Comparison of ENCODE assay signal across 8 cellular contexts in genomic region chr7:26152782-26153245, GRCh38. TPM values are rescaled to one million over a fixed set of nuclear protein-coding genes. Genes with fewer than 3 reads are reported as not detected.
DNase-seq lines count a peak whose midpoint lies in the region; ATAC-seq and TF ChIP-seq lines count a peak whose summit lies in the region.
"Not testable (repeated sequence)": the region's sequence is repeated elsewhere in the genome, so short reads cannot be mapped to it uniquely, and the experiment has no call there.

No MANE protein-coding gene starts in this region.

- H3K36me3 Mint-ChIP-seq in activated CD4-positive, alpha-beta memory T cell treated with anti-CD3 and anti-CD28 coated beads for 36 hours = peaks cover 12% of the 10 kb centered on the region
- not testable (repeated sequence) for H3K36me3 Mint-ChIP-seq in central memory CD8-positive, alpha-beta T cell (ENCODE audit: insufficient read depth)

- not testable (repeated sequence) for H3K9me3 Mint-ChIP-seq in activated CD4-positive, alpha-beta memory T cell treated with anti-CD3 and anti-CD28 coated beads for 36 hours; central memory CD8-positive, alpha-beta T cell

- H3K36me3 ChIP-seq in MG63; psoas muscle (ENCODE audit: insufficient read depth in 1 of 2, low read depth in 1 of 2); aorta (ENCODE audit: control insufficient read depth in 1 of 2, insufficient read depth in 2 of 2, low read length in 1 of 2): not testable (repeated sequence)

- peaks cover 58% of the 10 kb centered on the region for H3K4me1 Mint-ChIP-seq in activated CD4-positive, alpha-beta memory T cell treated with anti-CD3 and anti-CD28 coated beads for 36 hours (ENCODE audit: low read depth)
- peaks cover 54% of the 10 kb centered on the region for H3K4me1 Mint-ChIP-seq in central memory CD8-positive, alpha-beta T cell

- not testable (repeated sequence) for H3K27me3 Mint-ChIP-seq in activated CD4-positive, alpha-beta memory T cell treated with anti-CD3 and anti-CD28 coated beads for 36 hours; central memory CD8-positive, alpha-beta T cell

- peak overlapping the region; percentile 98 for H3K4me3 Mint-ChIP-seq in activated CD4-positive, alpha-beta memory T cell treated with anti-CD3 and anti-CD28 coated beads for 36 hours
- peak overlapping the region; percentile 82 for H3K4me3 Mint-ChIP-seq in central memory CD8-positive, alpha-beta T cell

- WGBS in psoas muscle, 3 donors = 4 to 7% (median 5%) methylated on average over 30 to 49 of the region's 54 CpGs
- WGBS in aorta, 2 donors = 5 to 9% methylated on average over 26 to 54 of the region's 54 CpGs

- H3K4me3 ChIP-seq in MG63 (peak overlapping the region; percentile 45), psoas muscle (peak overlapping the region; percentile 66), aorta (ENCODE audit: low read length in 2 of 2) (peak overlapping the region in 1 of 2 donors; percentile 18)

- intact Hi-C loops in activated CD4-positive, alpha-beta memory T cell treated with anti-CD3 and anti-CD28 coated beads for 36 hours (cut with micrococcal nuclease) = loop anchor here (1.0 to 5.0 kb wide), 7 partner anchors 14 to 709 kb away; partner anchors contain the start of genes HNRNPA2B1 and SKAP2
- intact Hi-C loops in psoas muscle (cut with DNase I); aorta (cut with DNase I): not testable (repeated sequence)

- not testable (repeated sequence) for H3K27ac ChIP-seq in psoas muscle; aorta (ENCODE audit: low read depth in 1 of 2, low read length in 2 of 2)

- DNase-seq in MG63; central memory CD8-positive, alpha-beta T cell (ENCODE audit: low spot score in 2 of 2); psoas muscle; aorta: not testable (repeated sequence)
- DNase-seq in activated CD4-positive, alpha-beta memory T cell treated with anti-CD3 and anti-CD28 coated beads for 36 hours = peak; percentile 58
- peak; percentile 56 for DNase-seq in islet precursor cell

- POLR2A ChIA-PET in activated CD4-positive, alpha-beta memory T cell treated with anti-CD3 and anti-CD28 coated beads for 36 hours (lab: Charles Lee) = interaction anchor here (0.7 to 8.6 kb wide), 11 partner anchors 8 to 60 kb away, joined by 3 to 69 read pairs (median 6); partner anchors contain the start of genes CBX3 and HNRNPA2B1

- H3K27me3 ChIP-seq in MG63; aorta (ENCODE audit: control insufficient read depth in 1 of 2, insufficient read depth in 2 of 2, low read length in 1 of 2): not testable (repeated sequence)
- peaks cover 0 to 50% (median 17%) of the 10 kb centered on the region in 3 donors for H3K27me3 ChIP-seq in psoas muscle (ENCODE audit: insufficient read depth in 3 of 3, low read length in 2 of 3)

- TF ChIP-seq CTCF in psoas muscle (IDR thresholded peaks at IDR 0.05) = not testable (repeated sequence)

- peak overlapping the region; percentile 92 for H3K27ac Mint-ChIP-seq in activated CD4-positive, alpha-beta memory T cell treated with anti-CD3 and anti-CD28 coated beads for 36 hours
- H3K27ac Mint-ChIP-seq in central memory CD8-positive, alpha-beta T cell (ENCODE audit: low read depth) = peak overlapping the region; percentile 86

- CTCF ChIA-PET in activated CD4-positive, alpha-beta memory T cell treated with anti-CD3 and anti-CD28 coated beads for 36 hours (lab: Charles Lee) = interaction anchor here (0.7 to 2.6 kb wide), 9 partner anchors 15 to 260 kb away, joined by 3 to 17 read pairs (median 9); no protein-coding TSS in a partner anchor

- not testable (repeated sequence) for H3K4me1 ChIP-seq in psoas muscle; aorta (ENCODE audit: control insufficient read depth in 1 of 2, insufficient read depth in 2 of 2, low read length in 2 of 2)

- peak; percentile 15 for ATAC-seq in GM18517 (IDR thresholded peaks at IDR 0.05; ENCODE audit: unreplicated experiment)
- ATAC-seq in HG02571 (IDR thresholded peaks at IDR 0.05; ENCODE audit: unreplicated experiment) = peak; percentile 14
- ATAC-seq in central memory CD8-positive, alpha-beta T cell (replicated peaks; ENCODE audit: extremely low read depth, poor library complexity, severe bottlenecking) = peak; percentile 22
- ATAC-seq in psoas muscle = peak in 2 of 4 donors; percentile 22 to 24
- peak; percentile 23 for ATAC-seq in aorta (ENCODE audit: low FRiP score)

- H3K9me3 ChIP-seq in MG63; psoas muscle; aorta (ENCODE audit: control insufficient read depth, low read length): not testable (repeated sequence)

RNA-seq across cellular contexts. Expression of gene NFE2L3, which starts 0.8 kb away (rescaled TPM):
- total RNA-seq in MG63 (2014; rRNA removed; shearing (Covaris generic); ENCODE audit: low replicate concordance) = 15.2 and 19.2 TPM in 2 replicates
- 10 to 100 TPM; 27.3 to 30.3 TPM for total RNA-seq in activated CD4-positive, alpha-beta memory T cell treated with anti-CD3 and anti-CD28 coated beads for 36 hours
- 1 to 10 TPM in 1 of 4 donors, under 1 TPM in 3; 0.44 to 1.1 (median 0.78) TPM for total RNA-seq in psoas muscle
- polyA plus RNA-seq in psoas muscle = 1 to 10 TPM in 1 of 3 donors, under 1 TPM in 2; 0.70 to 1.1 (median 0.72) TPM
- 1 to 10 TPM; 1.8 to 3.1 TPM for total RNA-seq in aorta
- polyA plus RNA-seq in aorta = 1 to 10 TPM in 1 of 2 donors, under 1 TPM in 1; 0.38 to 1.1 TPM

RNA-seq across cellular contexts. Expression of gene HNRNPA2B1, which starts 47.7 kb away (rescaled TPM):
- 151 and 216 TPM in 2 replicates for total RNA-seq in MG63 (2014; rRNA removed; shearing (Covaris generic); ENCODE audit: low replicate concordance)
- 100 to 1,000 TPM; 906 to 929 TPM for total RNA-seq in activated CD4-positive, alpha-beta memory T cell treated with anti-CD3 and anti-CD28 coated beads for 36 hours
- total RNA-seq in psoas muscle = 100 to 1,000 TPM; 323 to 482 (median 452) TPM
- polyA plus RNA-seq in psoas muscle = 100 to 1,000 TPM; 515 to 688 (median 663) TPM
- total RNA-seq in aorta = 100 to 1,000 TPM; 332 to 354 TPM
- 100 to 1,000 TPM; 345 to 392 TPM for polyA plus RNA-seq in aorta

RNA-seq across cellular contexts. Expression of gene CBX3, which starts 48.7 kb away (rescaled TPM):
- 293 and 407 TPM in 2 replicates for total RNA-seq in MG63 (2014; rRNA removed; shearing (Covaris generic); ENCODE audit: low replicate concordance)
- 100 to 1,000 TPM; 278 to 281 TPM for total RNA-seq in activated CD4-positive, alpha-beta memory T cell treated with anti-CD3 and anti-CD28 coated beads for 36 hours
- total RNA-seq in psoas muscle (10 to 100 TPM; 45.3 to 84.9 (median 66.7) TPM), aorta (10 to 100 TPM; 74.8 to 86.6 TPM)
- polyA plus RNA-seq in psoas muscle (10 to 100 TPM; 71.6 to 97.0 (median 83.9) TPM), aorta (100 to 1,000 TPM in 1 of 2 donors, 10 to 100 TPM in 1; 83.0 to 143 TPM)
